In the genomic region with DNA sequence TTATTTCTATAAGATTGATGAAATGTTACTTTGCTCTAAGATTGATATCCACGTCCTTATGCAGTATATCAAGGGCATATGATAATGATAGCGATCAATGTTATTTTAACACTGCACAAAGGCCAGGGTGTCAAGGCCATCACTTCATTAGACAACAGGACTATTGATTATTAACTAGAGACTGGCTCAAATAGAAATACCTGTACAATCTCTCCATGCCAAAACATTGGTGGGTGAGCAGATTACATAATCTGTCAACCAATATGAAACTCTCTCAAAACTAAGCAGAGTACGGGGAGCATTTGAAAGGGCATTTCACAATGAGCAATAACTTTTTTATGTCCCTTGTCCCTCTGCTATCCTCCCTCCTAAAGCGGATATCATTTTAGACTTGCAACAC, we compare ENCODE assay signal across 23 cellular contexts.
"Had no signal": no experiment of that assay in that cellular context is flagged by ENCODE, and none has a peak within 500 bp of the region (broad histone marks: within the 10 kb centered on the region; RNA-seq: fewer than 3 reads in every experiment).

No MANE protein-coding gene starts in this region.

- H3K4me1 ChIP-seq: esophagus muscularis mucosa, foreskin keratinocyte, gastroesophageal sphincter, heart left ventricle, left ventricle myocardium inferior, lower lobe of right lung had no signal

- H3K27me3 ChIP-seq: dorsolateral prefrontal cortex, esophagus muscularis mucosa, foreskin keratinocyte, gastroesophageal sphincter, hepatocyte had no signal

- H3K9me3 Mint-ChIP-seq: mesothelial cell of epicardium, naive B cell had no signal

- FAIRE-seq: colon, endothelial cell of umbilical vein, frontal cortex, kidney had no signal

- H3K4me3 Mint-ChIP-seq: immature natural killer cell, mesothelial cell of epicardium, naive B cell had no signal

- H3K27ac ChIP-seq: coronary artery, dorsolateral prefrontal cortex, esophagus muscularis mucosa, foreskin keratinocyte, gastroesophageal sphincter, heart left ventricle, hepatocyte, left ventricle myocardium inferior, lower lobe of right lung had no signal

- H3K79me2 ChIP-seq: hepatocyte had no signal

- H3K4me3 ChIP-seq: coronary artery, dorsolateral prefrontal cortex, esophagus muscularis mucosa, gastroesophageal sphincter, heart left ventricle, hepatocyte, left ventricle myocardium inferior, lower lobe of right lung had no signal

- H2AFZ ChIP-seq: hepatocyte had no signal

- H3K36me3 ChIP-seq: esophagus muscularis mucosa, gastroesophageal sphincter, heart left ventricle, left ventricle myocardium inferior, lower lobe of right lung had no signal

- ATAC-seq: foreskin keratinocyte, gastroesophageal sphincter, heart left ventricle, lower lobe of right lung had no signal

- H3K27ac Mint-ChIP-seq: immature natural killer cell, mesothelial cell of epicardium, naive B cell had no signal

- H3K36me3 Mint-ChIP-seq: immature natural killer cell, mesothelial cell of epicardium, naive B cell had no signal

- H3K9me3 ChIP-seq: esophagus muscularis mucosa, gastroesophageal sphincter, heart left ventricle, left ventricle myocardium inferior, lower lobe of right lung had no signal

- DNase-seq: dermis blood vessel endothelial cell; dorsolateral prefrontal cortex; effector CD4-positive, alpha-beta T cell; effector memory CD4-positive, alpha-beta T cell; foreskin keratinocyte; heart left ventricle; hypothalamus; immature natural killer cell; islet precursor cell; kidney; kidney glomerular epithelial cell; left ventricle myocardium inferior; lower lobe of right lung; mesenchymal stem cell; naive B cell had no signal

- H3K4me2 ChIP-seq: hepatocyte had no signal

- H3K4me1 Mint-ChIP-seq: immature natural killer cell, naive B cell had no signal
